12 cellular contexts compared by ENCODE assay signal in genomic region chr6:144248470-144249301, GRCh38. TPM values are rescaled to one million over a fixed set of nuclear protein-coding genes. Genes with fewer than 3 reads are reported as not detected.
DNase-seq lines count a peak whose midpoint lies in the region; ATAC-seq and TF ChIP-seq lines count a peak whose summit lies in the region.
"Had no signal": no experiment of that assay in that cellular context is flagged by ENCODE, and none has a peak within 500 bp of the region (broad histone marks: within the 10 kb centered on the region; RNA-seq: fewer than 3 reads in every experiment).

No MANE protein-coding gene starts in this region.

- H3K27me3 ChIP-seq in esophagus squamous epithelium: no peaks in the 10 kb centered on the region
- H3K27me3 ChIP-seq: tibial nerve had no signal

- no peak overlapping the region for H3K4me3 Mint-ChIP-seq in activated CD4-positive, alpha-beta T cell treated with anti-CD3 and anti-CD28 coated beads, Interleukin-2, amount 10 ng/mL, durations not matched to agents 24 days and 14 days
- H3K4me3 Mint-ChIP-seq in stimulated activated memory B cell treated with anti-CD40 and anti-IgM and Interleukin-4, amounts not matched to agents 10 μg/mL and 1 μg/mL and 100 μg/mL, for 72 hours: no peak overlapping the region

- ATAC-seq in stimulated activated memory B cell treated with anti-CD40 and anti-IgM and Interleukin-4, amounts not matched to agents 10 μg/mL and 1 μg/mL and 100 μg/mL, for 72 hours: peak; percentile 67
- ATAC-seq in HG03175 (IDR thresholded peaks at IDR 0.05; ENCODE audit: unreplicated experiment) (no peak), GM18858 (IDR thresholded peaks at IDR 0.05; ENCODE audit: unreplicated experiment) (no peak), HG03571 (IDR thresholded peaks at IDR 0.05; ENCODE audit: unreplicated experiment) (no peak)
- ATAC-seq: K562 had no signal

- H3K27ac Mint-ChIP-seq in activated CD4-positive, alpha-beta T cell treated with anti-CD3 and anti-CD28 coated beads, Interleukin-2, amount 10 ng/mL, durations not matched to agents 24 days and 14 days: peak overlapping the region; percentile 58
- H3K27ac Mint-ChIP-seq in stimulated activated memory B cell treated with anti-CD40 and anti-IgM and Interleukin-4, amounts not matched to agents 10 μg/mL and 1 μg/mL and 100 μg/mL, for 72 hours: peak overlapping the region; percentile 39

- H3K27me3 Mint-ChIP-seq in activated CD4-positive, alpha-beta T cell treated with anti-CD3 and anti-CD28 coated beads, Interleukin-2, amount 10 ng/mL, durations not matched to agents 24 days and 14 days: peaks cover 7% of the 10 kb centered on the region
- peaks cover 29% of the 10 kb centered on the region for H3K27me3 Mint-ChIP-seq in stimulated activated memory B cell treated with anti-CD40 and anti-IgM and Interleukin-4, amounts not matched to agents 10 μg/mL and 1 μg/mL and 100 μg/mL, for 72 hours

- H3K4me1 ChIP-seq in esophagus squamous epithelium: peaks cover 0 to 4% (median 0%) of the 10 kb centered on the region in 3 donors
- H3K4me1 ChIP-seq: HAP-1 had no signal

- no peak for TF ChIP-seq POLR2A in esophagus squamous epithelium (IDR thresholded peaks at IDR 0.05)

- intact Hi-C loops in activated CD4-positive, alpha-beta T cell treated with anti-CD3 and anti-CD28 coated beads, Interleukin-2, amount 10 ng/mL, durations not matched to agents 24 days and 14 days (cut with micrococcal nuclease): loop anchor here (1.0 to 2.0 kb wide), 3 partner anchors 38 to 117 kb away; no protein-coding TSS in a partner anchor
- intact Hi-C loops in esophagus squamous epithelium (cut with DNase I): no loop called here

- H3K36me3 ChIP-seq in esophagus squamous epithelium: no peaks in the 10 kb centered on the region
- H3K36me3 ChIP-seq: HAP-1 had no signal

- peaks cover 14% of the 10 kb centered on the region for H3K9me3 Mint-ChIP-seq in activated CD4-positive, alpha-beta T cell treated with anti-CD3 and anti-CD28 coated beads, Interleukin-2, amount 10 ng/mL, durations not matched to agents 24 days and 14 days
- peaks cover 9% of the 10 kb centered on the region for H3K9me3 Mint-ChIP-seq in stimulated activated memory B cell treated with anti-CD40 and anti-IgM and Interleukin-4, amounts not matched to agents 10 μg/mL and 1 μg/mL and 100 μg/mL, for 72 hours

- no peaks in the 10 kb centered on the region for H3K36me3 Mint-ChIP-seq in activated CD4-positive, alpha-beta T cell treated with anti-CD3 and anti-CD28 coated beads, Interleukin-2, amount 10 ng/mL, durations not matched to agents 24 days and 14 days (ENCODE audit: low read depth)
- H3K36me3 Mint-ChIP-seq in stimulated activated memory B cell treated with anti-CD40 and anti-IgM and Interleukin-4, amounts not matched to agents 10 μg/mL and 1 μg/mL and 100 μg/mL, for 72 hours: peaks cover 7% of the 10 kb centered on the region

- peaks cover 14% of the 10 kb centered on the region for H3K4me1 Mint-ChIP-seq in activated CD4-positive, alpha-beta T cell treated with anti-CD3 and anti-CD28 coated beads, Interleukin-2, amount 10 ng/mL, durations not matched to agents 24 days and 14 days
- peaks cover 22% of the 10 kb centered on the region for H3K4me1 Mint-ChIP-seq in stimulated activated memory B cell treated with anti-CD40 and anti-IgM and Interleukin-4, amounts not matched to agents 10 μg/mL and 1 μg/mL and 100 μg/mL, for 72 hours

- peak; percentile 60 for DNase-seq in activated CD4-positive, alpha-beta T cell treated with anti-CD3 and anti-CD28 coated beads, Interleukin-2, amount 10 ng/mL, durations not matched to agents 24 days and 14 days
- DNase-seq in activated CD4-positive, alpha-beta T cell treated with anti-CD3 and anti-CD28 coated beads for 1 hour: no peak
- DNase-seq in OCI-M1 (lab: John Stamatoyannopoulos, UW): peak; percentile 30
- DNase-seq in esophagus squamous epithelium (lab: John Stamatoyannopoulos, UW): no peak
- DNase-seq: small intestine had no signal

- 61 to 76% methylated on average over 3 of the region's 3 CpGs for WGBS in esophagus squamous epithelium, 2 donors

- no peak for TF ChIP-seq CTCF in esophagus squamous epithelium (IDR thresholded peaks at IDR 0.05)

- H3K27ac ChIP-seq in esophagus squamous epithelium: peak overlapping the region in 3 of 4 donors; percentile 25 to 70 (median 34)

- no peaks in the 10 kb centered on the region for H3K9me3 ChIP-seq in esophagus squamous epithelium

- H3K4me3 ChIP-seq in esophagus squamous epithelium: no peak overlapping the region
- H3K4me3 ChIP-seq: HAP-1, K562, tibial nerve had no signal

RNA-seq across cellular contexts. Expression of gene UTRN, which starts 36.4 kb away (rescaled TPM):
- 36.7 and 45.1 TPM in 2 replicates for total RNA-seq in activated CD4-positive, alpha-beta T cell treated with anti-CD3 and anti-CD28 coated beads, Interleukin-2, amount 10 ng/mL, durations not matched to agents 24 days and 14 days
- 100 to 1,000 TPM in 1 of 4 donors, 10 to 100 TPM in 3; 43.8 to 148 (median 69.8) TPM for total RNA-seq in esophagus squamous epithelium

Comparison
In these comparisons a context has a peak if more than half of its experiments do, and no peak if none do; other contexts are left out.
1. DNase-seq: peak in activated CD4-positive, alpha-beta T cell treated with anti-CD3 and anti-CD28 coated beads, Interleukin-2, amount 10 ng/mL, durations not matched to agents 24 days and 14 days (single experiment) and OCI-M1 (single experiment); none in activated CD4-positive, alpha-beta T cell treated with anti-CD3 and anti-CD28 coated beads for 1 hour (single experiment) and esophagus squamous epithelium (single experiment).